9 cellular contexts compared by ENCODE assay signal in genomic region chr1:207890136-207890738, GRCh38. TPM values are rescaled to one million over a fixed set of nuclear protein-coding genes. Genes with fewer than 3 reads are reported as not detected.
A peak's percentile ranks its signal among the peaks of the same experiment; 100 is the strongest.
DNase-seq lines count a peak whose midpoint lies in the region; ATAC-seq and TF ChIP-seq lines count a peak whose summit lies in the region.
"Had no signal": no experiment of that assay in that cellular context is flagged by ENCODE, and none has a peak within 500 bp of the region (broad histone marks: within the 10 kb centered on the region; RNA-seq: fewer than 3 reads in every experiment).

No MANE protein-coding gene starts in this region.

- H3K27me3 Mint-ChIP-seq in stimulated activated naive B cell treated with anti-CD40 and anti-IgM and Interleukin-4, amounts not matched to agents 10 μg/mL and 1 μg/mL and 100 μg/mL, for 72 hours: peaks cover 0 to 11% of the 10 kb centered on the region in 2 donors
- peaks cover 4% of the 10 kb centered on the region for H3K27me3 Mint-ChIP-seq in activated naive CD8-positive, alpha-beta T cell treated with anti-CD3 and anti-CD28 coated beads for 36 hours

- H3K4me3 Mint-ChIP-seq in stimulated activated naive B cell treated with anti-CD40 and anti-IgM and Interleukin-4, amounts not matched to agents 10 μg/mL and 1 μg/mL and 100 μg/mL, for 72 hours: no peak overlapping the region
- H3K4me3 Mint-ChIP-seq in activated naive CD8-positive, alpha-beta T cell treated with anti-CD3 and anti-CD28 coated beads for 36 hours: no peak overlapping the region

- no peak overlapping the region for H3K4me3 ChIP-seq in adrenal gland

- peaks cover 13 to 41% of the 10 kb centered on the region in 2 donors for H3K4me1 Mint-ChIP-seq in stimulated activated naive B cell treated with anti-CD40 and anti-IgM and Interleukin-4, amounts not matched to agents 10 μg/mL and 1 μg/mL and 100 μg/mL, for 72 hours
- peaks cover 1% of the 10 kb centered on the region for H3K4me1 Mint-ChIP-seq in activated naive CD8-positive, alpha-beta T cell treated with anti-CD3 and anti-CD28 coated beads for 36 hours

- 8 to 19% (median 15%) methylated on average over 4 of the region's 4 CpGs for WGBS in adrenal gland, 4 donors

- intact Hi-C loops in adrenal gland (cut with DNase I): no loop called here

- no peak for TF ChIP-seq CTCF in adrenal gland (IDR thresholded peaks at IDR 0.05)

- H3K36me3 ChIP-seq in adrenal gland (replicated peaks in 1 of 2): no peaks in the 10 kb centered on the region

- no peaks in the 10 kb centered on the region for H3K9me3 ChIP-seq in adrenal gland (replicated peaks in 1 of 3)

- ATAC-seq in stimulated activated naive B cell treated with anti-CD40 and anti-IgM and Interleukin-4, amounts not matched to agents 10 μg/mL and 1 μg/mL and 100 μg/mL, for 72 hours (replicated peaks): peak; percentile 39 to 60
- ATAC-seq in GM18909 (IDR thresholded peaks at IDR 0.05; ENCODE audit: poor library complexity, unreplicated experiment): no peak

- H3K9me3 Mint-ChIP-seq in stimulated activated naive B cell treated with anti-CD40 and anti-IgM and Interleukin-4, amounts not matched to agents 10 μg/mL and 1 μg/mL and 100 μg/mL, for 72 hours: peaks cover 0 to 2% of the 10 kb centered on the region in 2 donors
- H3K9me3 Mint-ChIP-seq in activated naive CD8-positive, alpha-beta T cell treated with anti-CD3 and anti-CD28 coated beads for 36 hours: no peaks in the 10 kb centered on the region

- H3K27ac ChIP-seq in adrenal gland: peak overlapping the region; percentile 45 to 90 (median 81)
- H3K27ac ChIP-seq: HL-60 had no signal

- H3K27me3 ChIP-seq in adrenal gland: no peaks in the 10 kb centered on the region

- peaks cover 30 to 44% of the 10 kb centered on the region in 2 donors for H3K4me1 ChIP-seq in adrenal gland (replicated peaks in 1 of 2)

- no peaks in the 10 kb centered on the region for H3K36me3 Mint-ChIP-seq in stimulated activated naive B cell treated with anti-CD40 and anti-IgM and Interleukin-4, amounts not matched to agents 10 μg/mL and 1 μg/mL and 100 μg/mL, for 72 hours
- no peaks in the 10 kb centered on the region for H3K36me3 Mint-ChIP-seq in activated naive CD8-positive, alpha-beta T cell treated with anti-CD3 and anti-CD28 coated beads for 36 hours

- no peak overlapping the region for H3K27ac Mint-ChIP-seq in stimulated activated naive B cell treated with anti-CD40 and anti-IgM and Interleukin-4, amounts not matched to agents 10 μg/mL and 1 μg/mL and 100 μg/mL, for 72 hours
- no peak overlapping the region for H3K27ac Mint-ChIP-seq in activated naive CD8-positive, alpha-beta T cell treated with anti-CD3 and anti-CD28 coated beads for 36 hours

- DNase-seq in H4 (ENCODE audit: low spot score) (peak; percentile 57), adrenal gland (peak; percentile 62 to 92 (median 78)), islet precursor cell (peak; percentile 66), superior temporal gyrus (ENCODE audit: extremely low spot score) (no peak), NCI-H345 (lab: John Stamatoyannopoulos, UW) (no peak)
- no peak for DNase-seq in stimulated activated naive B cell treated with anti-CD40 and anti-IgM and Interleukin-4, amounts not matched to agents 10 μg/mL and 1 μg/mL and 100 μg/mL, for 72 hours
- no peak for DNase-seq in activated naive CD8-positive, alpha-beta T cell treated with anti-CD3 and anti-CD28 coated beads for 36 hours

- TF ChIP-seq POLR2A in adrenal gland (IDR thresholded peaks at IDR 0.05): peak in 1 of 2 donors; percentile 51

RNA-seq across cellular contexts. Expression of gene CD34, which starts 20.7 kb away (rescaled TPM):
- total RNA-seq in H4 (2014; rRNA removed; shearing (Covaris generic)): 0.06 TPM in 1 of 2 replicates, not detected in the other
- 10 to 100 TPM; 18.8 to 48.6 (median 30.7) TPM for total RNA-seq in adrenal gland
- polyA plus RNA-seq in adrenal gland: 10 to 100 TPM; 13.9 to 43.7 (median 26.3) TPM
- total RNA-seq in activated naive CD8-positive, alpha-beta T cell treated with anti-CD3 and anti-CD28 coated beads for 36 hours: under 1 TPM in 1 of 2 experiments, not detected in 1; 0.02 TPM

Comparison
In these comparisons a context has a peak if more than half of its experiments do, and no peak if none do; other contexts are left out.
1. DNase-seq: peak in H4 (single experiment), adrenal gland (7 of 7) and islet precursor cell (single experiment); none in stimulated activated naive B cell treated with anti-CD40 and anti-IgM and Interleukin-4, amounts not matched to agents 10 μg/mL and 1 μg/mL and 100 μg/mL, for 72 hours (single experiment), activated naive CD8-positive, alpha-beta T cell treated with anti-CD3 and anti-CD28 coated beads for 36 hours (single experiment), superior temporal gyrus (single experiment) and NCI-H345 (single experiment).
2. RNA of gene CD34, which starts 20.7 kb away (total RNA-seq): 18.8 to 48.6 TPM in adrenal gland; 0.02 TPM in activated naive CD8-positive, alpha-beta T cell treated with anti-CD3 and anti-CD28 coated beads for 36 hours and 0.06 TPM in H4; every median in the first group is over 10 times any median in the second.